In the genomic region with DNA sequence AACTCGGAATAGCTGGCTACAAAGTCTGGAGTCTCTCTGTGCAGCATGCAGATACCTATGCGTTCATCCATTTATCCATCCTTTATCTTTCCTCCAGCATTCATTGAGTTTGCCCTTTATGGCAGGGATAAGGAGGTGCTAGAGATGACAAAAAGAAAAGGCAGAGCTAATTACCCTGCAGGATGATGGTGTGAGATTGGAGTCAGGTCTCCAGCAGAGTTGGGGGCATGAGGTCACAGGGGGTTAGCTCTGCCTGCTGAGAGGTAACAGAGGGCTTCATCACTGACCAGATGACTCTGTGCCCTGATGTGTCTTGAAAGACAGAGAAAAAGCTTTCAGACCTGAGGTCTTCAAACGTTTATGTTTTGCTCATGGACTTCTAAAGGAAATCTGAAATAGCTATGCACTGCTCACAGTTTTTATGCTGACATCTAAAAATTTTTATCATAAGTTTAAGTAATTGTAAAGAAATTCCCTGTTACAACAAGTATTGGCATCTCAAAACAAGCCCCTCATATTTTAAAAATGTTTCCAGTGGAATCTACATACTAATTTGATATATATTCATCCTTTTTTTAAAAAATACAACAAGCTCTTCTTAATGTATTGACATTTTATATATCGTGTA, we compare ENCODE assay signal across 18 cellular contexts.
DNase-seq lines count a peak whose midpoint lies in the region; FAIRE-seq and TF ChIP-seq lines count a peak whose summit lies in the region.
"Had no signal": no experiment of that assay in that cellular context is flagged by ENCODE, and none has a peak within 500 bp of the region (broad histone marks: within the 10 kb centered on the region; RNA-seq: fewer than 3 reads in every experiment).

No MANE protein-coding gene starts in this region.

- no peak overlapping the region for H2AFZ ChIP-seq in GM23248

- H3F3A ChIP-seq in GM23248 (ENCODE audit: insufficient read depth): peaks cover 13% of the 10 kb centered on the region; the same call in 1 of the 2 replicates

- H3K9me3 Mint-ChIP-seq in glutamatergic neuron (ENCODE audit: unreplicated experiment): peaks cover 2% of the 10 kb centered on the region
- H3K9me3 Mint-ChIP-seq in activated naive CD4-positive, alpha-beta T cell treated with anti-CD3 and anti-CD28 coated beads for 36 hours: no peaks in the 10 kb centered on the region
- H3K9me3 Mint-ChIP-seq: CD4-positive, CD25-positive, alpha-beta regulatory T cell; H9 had no signal

- H3K9me3 ChIP-seq in GM23248 (ENCODE audit: low read depth): no peaks in the 10 kb centered on the region
- H3K9me3 ChIP-seq: BLaER1 treated with 17β-estradiol and CSF1 and Interleukin-3, amounts not matched to agents 10 nM and 100 nM had no signal

- H3K36me3 ChIP-seq in GM23248 (ENCODE audit: low read depth): no peaks in the 10 kb centered on the region
- H3K36me3 ChIP-seq: BLaER1 treated with 17β-estradiol and CSF1 and Interleukin-3, amounts not matched to agents 10 nM and 100 nM had no signal

- H3K9me2 ChIP-seq in GM23248 (ENCODE audit: insufficient read depth): no peaks in the 10 kb centered on the region

- H3K79me2 ChIP-seq in GM23248 (ENCODE audit: insufficient read depth): no peaks in the 10 kb centered on the region

- no peaks in the 10 kb centered on the region for H3K27me3 ChIP-seq in GM23248 (replicated peaks; ENCODE audit: insufficient read depth)
- H3K27me3 ChIP-seq: BLaER1 treated with 17β-estradiol and CSF1 and Interleukin-3, amounts not matched to agents 10 nM and 100 nM had no signal

- WGBS in GM23248 (ENCODE audit: low coverage in 1 of 2, low lambda C conversion rate in 2 of 2, missing lambda C conversion rate in 2 of 2), 2 experiments: 66 to 71% methylated on average over 4 of the region's 4 CpGs

- H3K4me1 ChIP-seq in GM23248 (ENCODE audit: insufficient read depth): peaks cover 6% of the 10 kb centered on the region

- no peaks in the 10 kb centered on the region for H3K27me3 Mint-ChIP-seq in glutamatergic neuron (ENCODE audit: unreplicated experiment)
- H3K27me3 Mint-ChIP-seq in activated naive CD4-positive, alpha-beta T cell treated with anti-CD3 and anti-CD28 coated beads for 36 hours (ENCODE audit: low read depth): no peaks in the 10 kb centered on the region

- peak; percentile 24 for FAIRE-seq in colon (lab: Jason Lieb, UNC)
- FAIRE-seq: GM12878, GM18507 had no signal

- no peak for TF ChIP-seq CTCF in glutamatergic neuron (IDR thresholded peaks at IDR 0.05; ENCODE audit: partially characterized antibody, unreplicated experiment)

- no peaks in the 10 kb centered on the region for H3K36me3 Mint-ChIP-seq in glutamatergic neuron (ENCODE audit: unreplicated experiment)
- H3K36me3 Mint-ChIP-seq in activated naive CD4-positive, alpha-beta T cell treated with anti-CD3 and anti-CD28 coated beads for 36 hours (ENCODE audit: low read depth): no peaks in the 10 kb centered on the region
- H3K36me3 Mint-ChIP-seq: CD4-positive, CD25-positive, alpha-beta regulatory T cell had no signal

- CTCF ChIA-PET in activated naive CD4-positive, alpha-beta T cell treated with anti-CD3 and anti-CD28 coated beads for 36 hours (lab: Charles Lee): no interaction called here

- H3K4me1 Mint-ChIP-seq in glutamatergic neuron (ENCODE audit: low read depth, unreplicated experiment): peaks cover 18% of the 10 kb centered on the region
- H3K4me1 Mint-ChIP-seq in activated naive CD4-positive, alpha-beta T cell treated with anti-CD3 and anti-CD28 coated beads for 36 hours (ENCODE audit: low read depth): no peaks in the 10 kb centered on the region
- H3K4me1 Mint-ChIP-seq: CD4-positive, CD25-positive, alpha-beta regulatory T cell had no signal

- peak; percentile 0 for DNase-seq in NCI-H146 (lab: John Stamatoyannopoulos, UW)
- no peak for DNase-seq in NCI-H146 treated with DMSO at 0.1 percent for 48 hours (lab: John Stamatoyannopoulos, UW; ENCODE audit: unreplicated experiment)
- DNase-seq in glutamatergic neuron: no peak
- DNase-seq in SK-N-DZ (ENCODE audit: low spot score): no peak
- no peak for DNase-seq in NCI-H1436 (lab: John Stamatoyannopoulos, UW)
- DNase-seq in activated naive CD4-positive, alpha-beta T cell treated with anti-CD3 and anti-CD28 coated beads for 36 hours: no peak
- DNase-seq in GM23248: no peak
- DNase-seq: AML-193; CD4-positive, CD25-positive, alpha-beta regulatory T cell; DMS53; GOT3; H9; KBM-7 had no signal

- intact Hi-C loops in activated naive CD4-positive, alpha-beta T cell treated with anti-CD3 and anti-CD28 coated beads for 36 hours (cut with micrococcal nuclease): no loop called here

- H3K4me3 ChIP-seq in GM23248: no peak overlapping the region
- H3K4me3 ChIP-seq: BLaER1 treated with 17β-estradiol and CSF1 and Interleukin-3, amounts not matched to agents 10 nM and 100 nM; GM12878 had no signal

- H3K4me2 ChIP-seq in GM23248 (ENCODE audit: unreplicated experiment): no peak overlapping the region

- H3K27ac ChIP-seq in GM23248: no peak overlapping the region
- H3K27ac ChIP-seq: 22Rv1; BLaER1 treated with 17β-estradiol and CSF1 and Interleukin-3, amounts not matched to agents 10 nM and 100 nM had no signal

- in situ Hi-C loops in GM23248 (cut with MboI): no loop called here

- H4K20me1 ChIP-seq in GM23248 (ENCODE audit: insufficient read depth): no peaks in the 10 kb centered on the region
- H4K20me1 ChIP-seq: BLaER1 treated with 17β-estradiol and CSF1 and Interleukin-3, amounts not matched to agents 10 nM and 100 nM had no signal

- peak overlapping the region; percentile 3 for H3K27ac Mint-ChIP-seq in glutamatergic neuron (ENCODE audit: unreplicated experiment)
- no peak overlapping the region for H3K27ac Mint-ChIP-seq in activated naive CD4-positive, alpha-beta T cell treated with anti-CD3 and anti-CD28 coated beads for 36 hours
- H3K27ac Mint-ChIP-seq: CD4-positive, CD25-positive, alpha-beta regulatory T cell; H9 had no signal

- H3K4me3 Mint-ChIP-seq in glutamatergic neuron (ENCODE audit: unreplicated experiment): no peak overlapping the region
- H3K4me3 Mint-ChIP-seq in activated naive CD4-positive, alpha-beta T cell treated with anti-CD3 and anti-CD28 coated beads for 36 hours: no peak overlapping the region
- H3K4me3 Mint-ChIP-seq: CD4-positive, CD25-positive, alpha-beta regulatory T cell; H9 had no signal

- no peak overlapping the region for H3K9ac ChIP-seq in GM23248
- H3K9ac ChIP-seq: BLaER1 treated with 17β-estradiol and CSF1 and Interleukin-3, amounts not matched to agents 10 nM and 100 nM had no signal
